1 cellular context compared by ENCODE assay signal in the genomic region with DNA sequence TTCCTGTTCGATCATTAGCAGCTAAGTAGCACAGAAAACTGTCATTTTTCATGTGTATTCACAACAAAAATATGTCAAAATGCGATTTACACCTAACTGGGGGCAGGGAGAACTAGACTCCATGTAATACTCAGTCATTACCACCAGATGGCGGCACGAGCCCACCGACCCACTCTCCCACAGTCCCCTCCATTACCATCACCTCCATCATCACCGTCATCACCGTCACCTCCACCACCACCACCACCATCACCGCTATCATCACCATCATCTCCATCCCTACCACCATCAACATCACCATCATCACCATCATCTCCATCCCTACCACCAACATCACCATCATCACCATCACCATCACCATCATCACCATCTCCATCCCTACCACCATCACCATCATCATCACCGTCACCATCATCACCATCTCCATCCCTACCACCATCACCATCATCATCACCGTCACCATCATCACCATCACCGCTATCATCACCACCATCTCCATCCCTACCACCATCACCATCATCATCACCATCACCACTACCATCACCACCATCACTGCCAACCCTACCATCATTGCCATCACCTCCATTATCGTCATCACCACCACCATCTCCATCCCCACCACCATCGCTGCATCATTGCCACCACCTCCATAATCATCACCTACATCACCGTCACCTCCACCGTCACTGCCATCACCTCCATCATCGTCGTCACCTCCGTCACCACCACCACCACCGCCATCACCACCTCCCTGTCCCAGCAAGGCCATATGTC.
TF ChIP-seq lines count a peak whose summit lies in the region.

No MANE protein-coding gene starts in this region.

TF ChIP-seq in HEK293, 187 proteins besides CTCF, POLR2A, EP300 and RAD21 (continues in another document):
- no peak for TF ChIP-seq ZNF677 (tag by site-specific recombination; IDR thresholded peaks at IDR 0.05)
- peak; percentile 58 for TF ChIP-seq SP7 (tag by site-specific recombination; IDR thresholded peaks at IDR 0.05)
- TF ChIP-seq HOXC10 (CRISPR knock-in tag; IDR thresholded peaks at IDR 0.05) = no peak
- peak; percentile 65; the same call in 1 of the 2 replicates for TF ChIP-seq MYNN (tag by site-specific recombination; IDR thresholded peaks at IDR 0.05; ENCODE audit: borderline replicate concordance)
- TF ChIP-seq ZNF202 (tag by site-specific recombination; IDR thresholded peaks at IDR 0.05; ENCODE audit: borderline replicate concordance) = no peak; the same call in 1 of the 2 replicates
- TF ChIP-seq, protein P1, sequence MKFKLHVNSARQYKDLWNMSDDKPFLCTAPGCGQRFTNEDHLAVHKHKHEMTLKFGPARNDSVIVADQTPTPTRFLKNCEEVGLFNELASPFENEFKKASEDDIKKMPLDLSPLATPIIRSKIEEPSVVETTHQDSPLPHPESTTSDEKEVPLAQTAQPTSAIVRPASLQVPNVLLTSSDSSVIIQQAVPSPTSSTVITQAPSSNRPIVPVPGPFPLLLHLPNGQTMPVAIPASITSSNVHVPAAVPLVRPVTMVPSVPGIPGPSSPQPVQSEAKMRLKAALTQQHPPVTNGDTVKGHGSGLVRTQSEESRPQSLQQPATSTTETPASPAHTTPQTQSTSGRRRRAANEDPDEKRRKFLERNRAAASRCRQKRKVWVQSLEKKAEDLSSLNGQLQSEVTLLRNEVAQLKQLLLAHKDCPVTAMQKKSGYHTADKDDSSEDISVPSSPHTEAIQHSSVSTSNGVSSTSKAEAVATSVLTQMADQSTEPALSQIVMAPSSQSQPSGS (tag by site-specific recombination; IDR thresholded peaks at IDR 0.05; ENCODE audit: low read depth) = 0 out of 2 replicates have a peak, but pooled peaks have one; percentile 7
- TF ChIP-seq, protein P2, sequence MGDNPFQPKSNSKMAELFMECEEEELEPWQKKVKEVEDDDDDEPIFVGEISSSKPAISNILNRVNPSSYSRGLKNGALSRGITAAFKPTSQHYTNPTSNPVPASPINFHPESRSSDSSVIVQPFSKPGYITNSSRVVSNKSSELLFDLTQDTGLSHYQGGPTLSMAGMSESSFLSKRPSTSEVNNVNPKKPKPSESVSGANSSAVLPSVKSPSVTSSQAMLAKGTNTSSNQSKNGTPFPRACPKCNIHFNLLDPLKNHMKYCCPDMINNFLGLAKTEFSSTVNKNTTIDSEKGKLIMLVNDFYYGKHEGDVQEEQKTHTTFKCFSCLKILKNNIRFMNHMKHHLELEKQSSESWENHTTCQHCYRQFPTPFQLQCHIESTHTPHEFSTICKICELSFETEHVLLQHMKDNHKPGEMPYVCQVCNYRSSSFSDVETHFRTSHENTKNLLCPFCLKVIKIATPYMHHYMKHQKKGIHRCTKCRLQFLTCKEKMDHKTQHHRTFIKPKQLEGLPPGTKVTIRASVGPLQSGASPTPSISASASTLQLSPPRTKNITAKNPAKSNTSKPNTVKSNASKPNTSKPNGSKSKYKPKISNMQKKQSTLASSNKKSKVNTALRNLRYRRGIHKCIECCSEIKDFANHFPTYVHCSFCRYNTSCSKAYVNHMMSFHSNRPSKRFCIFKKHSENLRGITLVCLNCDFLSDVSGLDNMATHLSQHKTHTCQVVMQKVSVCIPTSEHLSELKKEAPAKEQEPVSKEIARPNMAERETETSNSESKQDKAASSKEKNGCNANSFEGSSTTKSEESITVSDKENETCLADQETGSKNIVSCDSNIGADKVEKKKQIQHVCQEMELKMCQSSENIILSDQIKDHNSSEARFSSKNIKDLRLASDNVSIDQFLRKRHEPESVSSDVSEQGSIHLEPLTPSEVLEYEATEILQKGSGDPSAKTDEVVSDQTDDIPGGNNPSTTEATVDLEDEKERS (tag by site-specific recombination; IDR thresholded peaks at IDR 0.05) = no peak
- peak; percentile 86; the same call in 1 of the 2 replicates for TF ChIP-seq ZNF785 (tag by site-specific recombination; IDR thresholded peaks at IDR 0.05)
- TF ChIP-seq GLI2 (tag by site-specific recombination; IDR thresholded peaks at IDR 0.05; ENCODE audit: borderline replicate concordance, low read depth) = no peak
- no peak; the same call in 1 of the 2 replicates for TF ChIP-seq ZNF140 (tag by site-specific recombination; IDR thresholded peaks at IDR 0.05)
- no peak for TF ChIP-seq ZNF423 (tag by site-specific recombination; IDR thresholded peaks at IDR 0.05)
- TF ChIP-seq IKZF3 (tag by site-specific recombination; IDR thresholded peaks at IDR 0.05) = no peak
- TF ChIP-seq BCL11B (tag by site-specific recombination; IDR thresholded peaks at IDR 0.05; ENCODE audit: low read depth) = peak; percentile 40; the same call in 1 of the 2 replicates
- TF ChIP-seq, protein P3, sequence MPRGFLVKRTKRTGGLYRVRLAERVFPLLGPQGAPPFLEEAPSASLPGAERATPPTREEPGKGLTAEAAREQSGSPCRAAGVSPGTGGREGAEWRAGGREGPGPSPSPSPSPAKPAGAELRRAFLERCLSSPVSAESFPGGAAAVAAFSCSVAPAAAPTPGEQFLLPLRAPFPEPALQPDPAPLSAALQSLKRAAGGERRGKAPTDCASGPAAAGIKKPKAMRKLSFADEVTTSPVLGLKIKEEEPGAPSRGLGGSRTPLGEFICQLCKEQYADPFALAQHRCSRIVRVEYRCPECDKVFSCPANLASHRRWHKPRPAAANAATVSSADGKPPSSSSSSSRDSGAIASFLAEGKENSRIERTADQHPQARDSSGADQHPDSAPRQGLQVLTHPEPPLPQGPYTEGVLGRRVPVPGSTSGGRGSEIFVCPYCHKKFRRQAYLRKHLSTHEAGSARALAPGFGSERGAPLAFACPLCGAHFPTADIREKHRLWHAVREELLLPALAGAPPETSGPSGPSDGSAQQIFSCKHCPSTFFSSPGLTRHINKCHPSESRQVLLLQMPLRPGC (tag by site-specific recombination; IDR thresholded peaks at IDR 0.05) = peak; percentile 68; the same call in 1 of the 2 replicates
- TF ChIP-seq, protein P4, sequence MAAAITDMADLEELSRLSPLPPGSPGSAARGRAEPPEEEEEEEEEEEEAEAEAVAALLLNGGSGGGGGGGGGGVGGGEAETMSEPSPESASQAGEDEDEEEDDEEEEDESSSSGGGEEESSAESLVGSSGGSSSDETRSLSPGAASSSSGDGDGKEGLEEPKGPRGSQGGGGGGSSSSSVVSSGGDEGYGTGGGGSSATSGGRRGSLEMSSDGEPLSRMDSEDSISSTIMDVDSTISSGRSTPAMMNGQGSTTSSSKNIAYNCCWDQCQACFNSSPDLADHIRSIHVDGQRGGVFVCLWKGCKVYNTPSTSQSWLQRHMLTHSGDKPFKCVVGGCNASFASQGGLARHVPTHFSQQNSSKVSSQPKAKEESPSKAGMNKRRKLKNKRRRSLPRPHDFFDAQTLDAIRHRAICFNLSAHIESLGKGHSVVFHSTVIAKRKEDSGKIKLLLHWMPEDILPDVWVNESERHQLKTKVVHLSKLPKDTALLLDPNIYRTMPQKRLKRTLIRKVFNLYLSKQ (tag by site-specific recombination; IDR thresholded peaks at IDR 0.05; ENCODE audit: borderline replicate concordance) = peak; percentile 2; the same call in 1 of the 2 replicates
- TF ChIP-seq ZNF133 (tag by site-specific recombination; IDR thresholded peaks at IDR 0.05) = peak; percentile 65
- TF ChIP-seq, protein P5, sequence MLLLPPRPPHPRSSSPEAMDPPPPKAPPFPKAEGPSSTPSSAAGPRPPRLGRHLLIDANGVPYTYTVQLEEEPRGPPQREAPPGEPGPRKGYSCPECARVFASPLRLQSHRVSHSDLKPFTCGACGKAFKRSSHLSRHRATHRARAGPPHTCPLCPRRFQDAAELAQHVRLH (tag by site-specific recombination; IDR thresholded peaks at IDR 0.05) = peak; percentile 98
- TF ChIP-seq ZNF664 (tag by site-specific recombination; IDR thresholded peaks at IDR 0.05) = no peak
- peak; percentile 90 for TF ChIP-seq ZNF311 (tag by site-specific recombination; IDR thresholded peaks at IDR 0.05; ENCODE audit: borderline replicate concordance)
- TF ChIP-seq ZNF169 (tag by site-specific recombination; IDR thresholded peaks at IDR 0.05) = peak; percentile 80; the same call in 1 of the 2 replicates
- TF ChIP-seq ZNF114 (tag by site-specific recombination; IDR thresholded peaks at IDR 0.05) = no peak
- TF ChIP-seq ZNF416 (tag by site-specific recombination; IDR thresholded peaks at IDR 0.05) = no peak
- TF ChIP-seq ZFP37 (tag by site-specific recombination; IDR thresholded peaks at IDR 0.05) = no peak
- TF ChIP-seq ZNF792 (tag by site-specific recombination; IDR thresholded peaks at IDR 0.05) = peak; percentile 66; the same call in 1 of the 2 replicates
- no peak for TF ChIP-seq ZNF426 (tag by site-specific recombination; IDR thresholded peaks at IDR 0.05)
- no peak; the same call in 1 of the 2 replicates for TF ChIP-seq ZBTB1 (tag by site-specific recombination; IDR thresholded peaks at IDR 0.05)
- TF ChIP-seq ZNF2 (tag by site-specific recombination; IDR thresholded peaks at IDR 0.05) = peak; percentile 99
- TF ChIP-seq ZNF112 (tag by site-specific recombination; IDR thresholded peaks at IDR 0.05) = no peak
- TF ChIP-seq ZBTB17 (tag by site-specific recombination; IDR thresholded peaks at IDR 0.05) = peak; percentile 71; the same call in 1 of the 2 replicates
- TF ChIP-seq ZNF521 (tag by site-specific recombination; IDR thresholded peaks at IDR 0.05) = no peak
- TF ChIP-seq ZSCAN16 (tag by site-specific recombination; IDR thresholded peaks at IDR 0.05) = peak; percentile 76
- TF ChIP-seq ZNF214 (tag by site-specific recombination; IDR thresholded peaks at IDR 0.05; ENCODE audit: borderline replicate concordance) = no peak
- no peak for TF ChIP-seq HOXA7 (CRISPR knock-in tag; IDR thresholded peaks at IDR 0.05; ENCODE audit: borderline replicate concordance)
- no peak for TF ChIP-seq ZNF24 (tag by site-specific recombination; IDR thresholded peaks at IDR 0.05)
- peak; percentile 80 for TF ChIP-seq ZNF121 (tag by site-specific recombination; IDR thresholded peaks at IDR 0.05)
- TF ChIP-seq ZFP41 (tag by site-specific recombination; IDR thresholded peaks at IDR 0.05; ENCODE audit: borderline replicate concordance) = 0 out of 2 replicates have a peak, but pooled peaks have one; percentile 10
- TF ChIP-seq GFI1B (tag by site-specific recombination; IDR thresholded peaks at IDR 0.05) = no peak
- TF ChIP-seq PRDM1 (tag by site-specific recombination; IDR thresholded peaks at IDR 0.05) = no peak; the same call in 1 of the 2 replicates
- TF ChIP-seq ZFHX2 (tag by site-specific recombination; conservative IDR thresholded peaks at IDR 0.05) = no peak; the same call in 1 of the 2 replicates
- no peak for TF ChIP-seq ZNF404 (tag by site-specific recombination; IDR thresholded peaks at IDR 0.05)
- peak; percentile 94; the same call in 1 of the 2 replicates for TF ChIP-seq ZNF670 (tag by site-specific recombination; IDR thresholded peaks at IDR 0.05; ENCODE audit: low read depth)
- TF ChIP-seq, protein P6, sequence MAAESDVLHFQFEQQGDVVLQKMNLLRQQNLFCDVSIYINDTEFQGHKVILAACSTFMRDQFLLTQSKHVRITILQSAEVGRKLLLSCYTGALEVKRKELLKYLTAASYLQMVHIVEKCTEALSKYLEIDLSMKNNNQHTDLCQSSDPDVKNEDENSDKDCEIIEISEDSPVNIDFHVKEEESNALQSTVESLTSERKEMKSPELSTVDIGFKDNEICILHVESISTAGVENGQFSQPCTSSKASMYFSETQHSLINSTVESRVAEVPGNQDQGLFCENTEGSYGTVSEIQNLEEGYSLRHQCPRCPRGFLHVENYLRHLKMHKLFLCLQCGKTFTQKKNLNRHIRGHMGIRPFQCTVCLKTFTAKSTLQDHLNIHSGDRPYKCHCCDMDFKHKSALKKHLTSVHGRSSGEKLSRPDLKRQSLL (tag by site-specific recombination; IDR thresholded peaks at IDR 0.05) = peak; percentile 89; the same call in 1 of the 2 replicates
- no peak for TF ChIP-seq ZNF37A (tag by site-specific recombination; IDR thresholded peaks at IDR 0.05)
- peak; percentile 39; the same call in 1 of the 2 replicates for TF ChIP-seq ZNF239 (tag by site-specific recombination; IDR thresholded peaks at IDR 0.05)
- peak; percentile 78; the same call in 1 of the 2 replicates for TF ChIP-seq ZNF514 (tag by site-specific recombination; IDR thresholded peaks at IDR 0.05)
- TF ChIP-seq ZNF48 (tag by site-specific recombination; IDR thresholded peaks at IDR 0.05) = no peak
- TF ChIP-seq ZNF707 (tag by site-specific recombination; IDR thresholded peaks at IDR 0.05) = peak; percentile 89
- peak; percentile 63; the same call in 1 of the 2 replicates for TF ChIP-seq ZBTB20 (tag by site-specific recombination; IDR thresholded peaks at IDR 0.05)
- TF ChIP-seq ZNF654 (tag by site-specific recombination; IDR thresholded peaks at IDR 0.05; ENCODE audit: low read depth) = peak; percentile 98
- no peak for TF ChIP-seq KLF10 (tag by site-specific recombination; IDR thresholded peaks at IDR 0.05)
- TF ChIP-seq ZNF561 (tag by site-specific recombination; IDR thresholded peaks at IDR 0.05; ENCODE audit: borderline replicate concordance) = no peak
- TF ChIP-seq ZNF433 (tag by site-specific recombination; IDR thresholded peaks at IDR 0.05; ENCODE audit: low read depth) = no peak
- TF ChIP-seq, protein P7, sequence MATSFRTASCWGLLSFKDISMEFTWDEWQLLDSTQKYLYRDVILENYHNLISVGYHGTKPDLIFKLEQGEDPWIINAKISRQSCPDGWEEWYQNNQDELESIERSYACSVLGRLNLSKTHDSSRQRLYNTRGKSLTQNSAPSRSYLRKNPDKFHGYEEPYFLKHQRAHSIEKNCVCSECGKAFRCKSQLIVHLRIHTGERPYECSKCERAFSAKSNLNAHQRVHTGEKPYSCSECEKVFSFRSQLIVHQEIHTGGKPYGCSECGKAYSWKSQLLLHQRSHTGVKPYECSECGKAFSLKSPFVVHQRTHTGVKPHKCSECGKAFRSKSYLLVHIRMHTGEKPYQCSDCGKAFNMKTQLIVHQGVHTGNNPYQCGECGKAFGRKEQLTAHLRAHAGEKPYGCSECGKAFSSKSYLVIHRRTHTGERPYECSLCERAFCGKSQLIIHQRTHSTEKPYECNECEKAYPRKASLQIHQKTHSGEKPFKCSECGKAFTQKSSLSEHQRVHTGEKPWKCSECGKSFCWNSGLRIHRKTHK (tag by site-specific recombination; IDR thresholded peaks at IDR 0.05) = no peak
- TF ChIP-seq ZNF354C (tag by site-specific recombination; IDR thresholded peaks at IDR 0.05; ENCODE audit: borderline replicate concordance, low read depth) = peak; percentile 82; the same call in 1 of the 2 replicates
